In genomic region chr6:156988276-156989158, GRCh38 we compare ENCODE assay signal across 8 cellular contexts.
DNase-seq lines count a peak whose midpoint lies in the region; ATAC-seq, FAIRE-seq and TF ChIP-seq lines count a peak whose summit lies in the region.

No MANE protein-coding gene starts in this region.

- H3K4me3 Mint-ChIP-seq in activated naive CD8-positive, alpha-beta T cell treated with anti-CD3 and anti-CD28 coated beads, Interleukin-2, amount 50 U/mL, for 24 hours: no peak overlapping the region
- no peak overlapping the region for H3K4me3 Mint-ChIP-seq in stimulated activated effector memory CD8-positive, alpha-beta T cell treated with anti-CD3 and anti-CD28 coated beads, Interleukin-12 subunit alpha, Interleukin-12 subunit beta, amount 100 ng/mL, for 72 hours

- ATAC-seq in HG03469 (IDR thresholded peaks at IDR 0.05; ENCODE audit: unreplicated experiment): peak; percentile 64
- peak; percentile 65 for ATAC-seq in activated naive CD8-positive, alpha-beta T cell treated with anti-CD3 and anti-CD28 coated beads, Interleukin-2, amount 50 U/mL, for 24 hours
- peak; percentile 68 for ATAC-seq in stimulated activated effector memory CD8-positive, alpha-beta T cell treated with anti-CD3 and anti-CD28 coated beads, Interleukin-12 subunit alpha, Interleukin-12 subunit beta, amount 100 ng/mL, for 72 hours

- no peaks in the 10 kb centered on the region for H3K27me3 Mint-ChIP-seq in activated naive CD8-positive, alpha-beta T cell treated with anti-CD3 and anti-CD28 coated beads, Interleukin-2, amount 50 U/mL, for 24 hours

- no peaks in the 10 kb centered on the region for H3K9me3 Mint-ChIP-seq in activated naive CD8-positive, alpha-beta T cell treated with anti-CD3 and anti-CD28 coated beads, Interleukin-2, amount 50 U/mL, for 24 hours
- H3K9me3 Mint-ChIP-seq in stimulated activated effector memory CD8-positive, alpha-beta T cell treated with anti-CD3 and anti-CD28 coated beads, Interleukin-12 subunit alpha, Interleukin-12 subunit beta, amount 100 ng/mL, for 72 hours: no peaks in the 10 kb centered on the region

- peak; percentile 98 for FAIRE-seq in GM12891 (lab: Jason Lieb, UNC)

- peaks cover 61% of the 10 kb centered on the region for H3K4me1 Mint-ChIP-seq in activated naive CD8-positive, alpha-beta T cell treated with anti-CD3 and anti-CD28 coated beads, Interleukin-2, amount 50 U/mL, for 24 hours
- H3K4me1 Mint-ChIP-seq in stimulated activated effector memory CD8-positive, alpha-beta T cell treated with anti-CD3 and anti-CD28 coated beads, Interleukin-12 subunit alpha, Interleukin-12 subunit beta, amount 100 ng/mL, for 72 hours: peaks cover 42% of the 10 kb centered on the region

- no peak for TF ChIP-seq POLR2A in GM12891 (IDR thresholded peaks at IDR 0.05; ENCODE audit: low read depth, low read length)

- H3K27ac Mint-ChIP-seq in activated naive CD8-positive, alpha-beta T cell treated with anti-CD3 and anti-CD28 coated beads, Interleukin-2, amount 50 U/mL, for 24 hours: peak overlapping the region; percentile 44
- H3K27ac Mint-ChIP-seq in stimulated activated effector memory CD8-positive, alpha-beta T cell treated with anti-CD3 and anti-CD28 coated beads, Interleukin-12 subunit alpha, Interleukin-12 subunit beta, amount 100 ng/mL, for 72 hours: no peak overlapping the region

- TF ChIP-seq CTCF in GM20000 (IDR thresholded peaks at IDR 0.05; ENCODE audit: extremely low read depth, missing control alignments): no peak

- DNase-seq in GM12891 (ENCODE audit: insufficient read length, low spot score) (peak; percentile 21), GM20000 (ENCODE audit: low spot score) (peak; percentile 34), ecto neural progenitor cell (ENCODE audit: low spot score) (no peak), AG08395 (ENCODE audit: low spot score) (no peak)
- peak; percentile 15 for DNase-seq in activated naive CD8-positive, alpha-beta T cell treated with anti-CD3 and anti-CD28 coated beads, Interleukin-2, amount 50 U/mL, for 24 hours
- DNase-seq in stimulated activated effector memory CD8-positive, alpha-beta T cell treated with anti-CD3 and anti-CD28 coated beads, Interleukin-12 subunit alpha, Interleukin-12 subunit beta, amount 100 ng/mL, for 72 hours (ENCODE audit: low spot score in 2 of 2): no peak
- DNase-seq in stimulated activated CD8-positive, alpha-beta memory T cell treated with anti-CD3 and anti-CD28 coated beads, Interleukin-4, amount 100 ng/mL, for 48 hours: no peak

- no peaks in the 10 kb centered on the region for H3K36me3 Mint-ChIP-seq in activated naive CD8-positive, alpha-beta T cell treated with anti-CD3 and anti-CD28 coated beads, Interleukin-2, amount 50 U/mL, for 24 hours (ENCODE audit: low read depth)
- H3K36me3 Mint-ChIP-seq in stimulated activated effector memory CD8-positive, alpha-beta T cell treated with anti-CD3 and anti-CD28 coated beads, Interleukin-12 subunit alpha, Interleukin-12 subunit beta, amount 100 ng/mL, for 72 hours: no peaks in the 10 kb centered on the region

TF ChIP-seq in GM12891, 5 proteins besides CTCF, POLR2A, EP300 and RAD21:
- TF ChIP-seq POLR2AphosphoS5 (IDR thresholded peaks at IDR 0.05; ENCODE audit: low read depth, low read length) (peak; percentile 31; the same call in 1 of the 2 replicates), SPI1 (IDR thresholded peaks at IDR 0.05; ENCODE audit: low read depth, low read length) (peak; percentile 78), PAX5 (IDR thresholded peaks at IDR 0.05; ENCODE audit: insufficient read depth, low read length, severe bottlenecking) (no peak), POU2F2 (IDR thresholded peaks at IDR 0.05; ENCODE audit: low read depth, low read length) (no peak; the same call in 1 of the 2 replicates), TAF1 (IDR thresholded peaks at IDR 0.05; ENCODE audit: low read depth, low read length) (no peak)

Comparison
In these comparisons a context has a peak if more than half of its experiments do, and no peak if none do; other contexts are left out.
1. DNase-seq: peak in GM12891 (single experiment), GM20000 (single experiment) and activated naive CD8-positive, alpha-beta T cell treated with anti-CD3 and anti-CD28 coated beads, Interleukin-2, amount 50 U/mL, for 24 hours (single experiment); none in stimulated activated effector memory CD8-positive, alpha-beta T cell treated with anti-CD3 and anti-CD28 coated beads, Interleukin-12 subunit alpha, Interleukin-12 subunit beta, amount 100 ng/mL, for 72 hours (0 of 2), ecto neural progenitor cell (single experiment), stimulated activated CD8-positive, alpha-beta memory T cell treated with anti-CD3 and anti-CD28 coated beads, Interleukin-4, amount 100 ng/mL, for 48 hours (single experiment) and AG08395 (single experiment).
2. Peak in every context shown above with its lines, with median percentiles within 50 percentile points of each other: ATAC-seq.